ENCODE assay signal across 1 cellular context in the genomic region with DNA sequence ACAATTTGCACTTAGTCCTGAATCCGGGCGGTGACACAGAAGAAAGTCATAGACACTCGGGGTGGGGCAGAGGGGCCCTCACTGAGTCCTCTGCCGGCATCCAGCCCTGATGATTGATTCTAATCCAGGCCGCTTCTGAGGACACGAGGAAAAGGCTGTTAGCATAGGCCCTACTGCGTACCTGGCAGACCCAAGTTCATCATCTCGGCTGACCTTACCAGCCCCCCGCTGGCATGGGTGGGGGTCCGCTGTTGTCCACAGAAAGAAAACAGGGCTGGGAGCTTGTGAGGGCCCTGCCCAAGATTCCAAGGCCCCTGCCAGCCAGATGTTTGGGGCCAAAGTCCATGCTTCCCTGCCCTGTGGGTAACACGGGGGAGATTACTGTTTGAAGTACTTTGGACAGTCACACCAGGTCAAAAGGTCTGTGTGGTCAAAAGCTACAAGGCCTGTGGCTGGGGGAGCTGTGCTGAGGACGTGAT.
TF ChIP-seq lines count a peak whose summit lies in the region.

No MANE protein-coding gene starts in this region.

TF ChIP-seq in HepG2, 621 proteins besides CTCF, POLR2A, EP300 and RAD21 (continued from another document and continues in another):
- TF ChIP-seq, protein P1, sequence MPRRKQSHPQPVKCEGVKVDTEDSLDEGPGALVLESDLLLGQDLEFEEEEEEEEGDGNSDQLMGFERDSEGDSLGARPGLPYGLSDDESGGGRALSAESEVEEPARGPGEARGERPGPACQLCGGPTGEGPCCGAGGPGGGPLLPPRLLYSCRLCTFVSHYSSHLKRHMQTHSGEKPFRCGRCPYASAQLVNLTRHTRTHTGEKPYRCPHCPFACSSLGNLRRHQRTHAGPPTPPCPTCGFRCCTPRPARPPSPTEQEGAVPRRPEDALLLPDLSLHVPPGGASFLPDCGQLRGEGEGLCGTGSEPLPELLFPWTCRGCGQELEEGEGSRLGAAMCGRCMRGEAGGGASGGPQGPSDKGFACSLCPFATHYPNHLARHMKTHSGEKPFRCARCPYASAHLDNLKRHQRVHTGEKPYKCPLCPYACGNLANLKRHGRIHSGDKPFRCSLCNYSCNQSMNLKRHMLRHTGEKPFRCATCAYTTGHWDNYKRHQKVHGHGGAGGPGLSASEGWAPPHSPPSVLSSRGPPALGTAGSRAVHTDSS (CRISPR knock-in tag; conservative IDR thresholded peaks at IDR 0.05) = no peak
- TF ChIP-seq ELF4 (CRISPR knock-in tag; IDR thresholded peaks at IDR 0.05; ENCODE audit: borderline replicate concordance) = no peak
- TF ChIP-seq SP1 (IDR thresholded peaks at IDR 0.05) = no peak
- no peak; the same call in 1 of the 2 replicates for TF ChIP-seq SP1 (CRISPR knock-in tag; IDR thresholded peaks at IDR 0.05)
- TF ChIP-seq ZMYM2 (CRISPR knock-in tag; IDR thresholded peaks at IDR 0.05) = 0 out of 2 replicates have a peak, but pooled peaks have one; percentile 29
- TF ChIP-seq, protein P2, sequence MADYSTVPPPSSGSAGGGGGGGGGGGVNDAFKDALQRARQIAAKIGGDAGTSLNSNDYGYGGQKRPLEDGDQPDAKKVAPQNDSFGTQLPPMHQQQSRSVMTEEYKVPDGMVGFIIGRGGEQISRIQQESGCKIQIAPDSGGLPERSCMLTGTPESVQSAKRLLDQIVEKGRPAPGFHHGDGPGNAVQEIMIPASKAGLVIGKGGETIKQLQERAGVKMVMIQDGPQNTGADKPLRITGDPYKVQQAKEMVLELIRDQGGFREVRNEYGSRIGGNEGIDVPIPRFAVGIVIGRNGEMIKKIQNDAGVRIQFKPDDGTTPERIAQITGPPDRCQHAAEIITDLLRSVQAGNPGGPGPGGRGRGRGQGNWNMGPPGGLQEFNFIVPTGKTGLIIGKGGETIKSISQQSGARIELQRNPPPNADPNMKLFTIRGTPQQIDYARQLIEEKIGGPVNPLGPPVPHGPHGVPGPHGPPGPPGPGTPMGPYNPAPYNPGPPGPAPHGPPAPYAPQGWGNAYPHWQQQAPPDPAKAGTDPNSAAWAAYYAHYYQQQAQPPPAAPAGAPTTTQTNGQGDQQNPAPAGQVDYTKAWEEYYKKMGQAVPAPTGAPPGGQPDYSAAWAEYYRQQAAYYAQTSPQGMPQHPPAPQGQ (CRISPR knock-in tag; IDR thresholded peaks at IDR 0.05; ENCODE audit: borderline replicate concordance) = no peak
- TF ChIP-seq NFRKB (IDR thresholded peaks at IDR 0.05) = no peak
- no peak for TF ChIP-seq ADNP (CRISPR knock-in tag; IDR thresholded peaks at IDR 0.05)
- TF ChIP-seq, protein P3, sequence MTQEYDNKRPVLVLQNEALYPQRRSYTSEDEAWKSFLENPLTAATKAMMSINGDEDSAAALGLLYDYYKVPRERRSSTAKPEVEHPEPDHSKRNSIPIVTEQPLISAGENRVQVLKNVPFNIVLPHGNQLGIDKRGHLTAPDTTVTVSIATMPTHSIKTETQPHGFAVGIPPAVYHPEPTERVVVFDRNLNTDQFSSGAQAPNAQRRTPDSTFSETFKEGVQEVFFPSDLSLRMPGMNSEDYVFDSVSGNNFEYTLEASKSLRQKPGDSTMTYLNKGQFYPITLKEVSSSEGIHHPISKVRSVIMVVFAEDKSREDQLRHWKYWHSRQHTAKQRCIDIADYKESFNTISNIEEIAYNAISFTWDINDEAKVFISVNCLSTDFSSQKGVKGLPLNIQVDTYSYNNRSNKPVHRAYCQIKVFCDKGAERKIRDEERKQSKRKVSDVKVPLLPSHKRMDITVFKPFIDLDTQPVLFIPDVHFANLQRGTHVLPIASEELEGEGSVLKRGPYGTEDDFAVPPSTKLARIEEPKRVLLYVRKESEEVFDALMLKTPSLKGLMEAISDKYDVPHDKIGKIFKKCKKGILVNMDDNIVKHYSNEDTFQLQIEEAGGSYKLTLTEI (CRISPR knock-in tag; conservative IDR thresholded peaks at IDR 0.05) = no peak
- TF ChIP-seq, protein P4, sequence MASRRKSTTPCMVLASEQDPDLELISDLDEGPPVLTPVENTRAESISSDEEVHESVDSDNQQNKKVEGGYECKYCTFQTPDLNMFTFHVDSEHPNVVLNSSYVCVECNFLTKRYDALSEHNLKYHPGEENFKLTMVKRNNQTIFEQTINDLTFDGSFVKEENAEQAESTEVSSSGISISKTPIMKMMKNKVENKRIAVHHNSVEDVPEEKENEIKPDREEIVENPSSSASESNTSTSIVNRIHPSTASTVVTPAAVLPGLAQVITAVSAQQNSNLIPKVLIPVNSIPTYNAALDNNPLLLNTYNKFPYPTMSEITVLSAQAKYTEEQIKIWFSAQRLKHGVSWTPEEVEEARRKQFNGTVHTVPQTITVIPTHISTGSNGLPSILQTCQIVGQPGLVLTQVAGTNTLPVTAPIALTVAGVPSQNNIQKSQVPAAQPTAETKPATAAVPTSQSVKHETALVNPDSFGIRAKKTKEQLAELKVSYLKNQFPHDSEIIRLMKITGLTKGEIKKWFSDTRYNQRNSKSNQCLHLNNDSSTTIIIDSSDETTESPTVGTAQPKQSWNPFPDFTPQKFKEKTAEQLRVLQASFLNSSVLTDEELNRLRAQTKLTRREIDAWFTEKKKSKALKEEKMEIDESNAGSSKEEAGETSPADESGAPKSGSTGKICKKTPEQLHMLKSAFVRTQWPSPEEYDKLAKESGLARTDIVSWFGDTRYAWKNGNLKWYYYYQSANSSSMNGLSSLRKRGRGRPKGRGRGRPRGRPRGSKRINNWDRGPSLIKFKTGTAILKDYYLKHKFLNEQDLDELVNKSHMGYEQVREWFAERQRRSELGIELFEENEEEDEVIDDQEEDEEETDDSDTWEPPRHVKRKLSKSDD (CRISPR knock-in tag; IDR thresholded peaks at IDR 0.05; ENCODE audit: low read depth) = no peak
- peak; percentile 70 for TF ChIP-seq ZSCAN25 (CRISPR knock-in tag; IDR thresholded peaks at IDR 0.05)
- TF ChIP-seq CHCHD3 (CRISPR knock-in tag; IDR thresholded peaks at IDR 0.05) = no peak
- no peak for TF ChIP-seq NR2F2 (IDR thresholded peaks at IDR 0.05; ENCODE audit: borderline replicate concordance, low read depth)
- no peak for TF ChIP-seq NRL (CRISPR knock-in tag; IDR thresholded peaks at IDR 0.05; ENCODE audit: borderline replicate concordance)
- no peak for TF ChIP-seq RFX5 (IDR thresholded peaks at IDR 0.05; ENCODE audit: low read depth, low read length)
- TF ChIP-seq ATM (IDR thresholded peaks at IDR 0.05; ENCODE audit: borderline replicate concordance) = no peak
- TF ChIP-seq GTF2F1 (IDR thresholded peaks at IDR 0.05; ENCODE audit: low read length) = no peak
- peak; percentile 46; the same call in 1 of the 2 replicates for TF ChIP-seq ZBTB21 (CRISPR knock-in tag; IDR thresholded peaks at IDR 0.05)
- TF ChIP-seq ZNF251 (CRISPR knock-in tag; IDR thresholded peaks at IDR 0.05) = no peak
- TF ChIP-seq, protein P5, sequence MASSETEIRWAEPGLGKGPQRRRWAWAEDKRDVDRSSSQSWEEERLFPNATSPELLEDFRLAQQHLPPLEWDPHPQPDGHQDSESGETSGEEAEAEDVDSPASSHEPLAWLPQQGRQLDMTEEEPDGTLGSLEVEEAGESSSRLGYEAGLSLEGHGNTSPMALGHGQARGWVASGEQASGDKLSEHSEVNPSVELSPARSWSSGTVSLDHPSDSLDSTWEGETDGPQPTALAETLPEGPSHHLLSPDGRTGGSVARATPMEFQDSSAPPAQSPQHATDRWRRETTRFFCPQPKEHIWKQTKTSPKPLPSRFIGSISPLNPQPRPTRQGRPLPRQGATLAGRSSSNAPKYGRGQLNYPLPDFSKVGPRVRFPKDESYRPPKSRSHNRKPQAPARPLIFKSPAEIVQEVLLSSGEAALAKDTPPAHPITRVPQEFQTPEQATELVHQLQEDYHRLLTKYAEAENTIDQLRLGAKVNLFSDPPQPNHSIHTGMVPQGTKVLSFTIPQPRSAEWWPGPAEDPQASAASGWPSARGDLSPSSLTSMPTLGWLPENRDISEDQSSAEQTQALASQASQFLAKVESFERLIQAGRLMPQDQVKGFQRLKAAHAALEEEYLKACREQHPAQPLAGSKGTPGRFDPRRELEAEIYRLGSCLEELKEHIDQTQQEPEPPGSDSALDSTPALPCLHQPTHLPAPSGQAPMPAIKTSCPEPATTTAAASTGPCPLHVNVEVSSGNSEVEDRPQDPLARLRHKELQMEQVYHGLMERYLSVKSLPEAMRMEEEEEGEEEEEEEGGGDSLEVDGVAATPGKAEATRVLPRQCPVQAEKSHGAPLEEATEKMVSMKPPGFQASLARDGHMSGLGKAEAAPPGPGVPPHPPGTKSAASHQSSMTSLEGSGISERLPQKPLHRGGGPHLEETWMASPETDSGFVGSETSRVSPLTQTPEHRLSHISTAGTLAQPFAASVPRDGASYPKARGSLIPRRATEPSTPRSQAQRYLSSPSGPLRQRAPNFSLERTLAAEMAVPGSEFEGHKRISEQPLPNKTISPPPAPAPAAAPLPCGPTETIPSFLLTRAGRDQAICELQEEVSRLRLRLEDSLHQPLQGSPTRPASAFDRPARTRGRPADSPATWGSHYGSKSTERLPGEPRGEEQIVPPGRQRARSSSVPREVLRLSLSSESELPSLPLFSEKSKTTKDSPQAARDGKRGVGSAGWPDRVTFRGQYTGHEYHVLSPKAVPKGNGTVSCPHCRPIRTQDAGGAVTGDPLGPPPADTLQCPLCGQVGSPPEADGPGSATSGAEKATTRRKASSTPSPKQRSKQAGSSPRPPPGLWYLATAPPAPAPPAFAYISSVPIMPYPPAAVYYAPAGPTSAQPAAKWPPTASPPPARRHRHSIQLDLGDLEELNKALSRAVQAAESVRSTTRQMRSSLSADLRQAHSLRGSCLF (CRISPR knock-in tag; IDR thresholded peaks at IDR 0.05; ENCODE audit: borderline replicate concordance) = no peak
- TF ChIP-seq, protein P6, sequence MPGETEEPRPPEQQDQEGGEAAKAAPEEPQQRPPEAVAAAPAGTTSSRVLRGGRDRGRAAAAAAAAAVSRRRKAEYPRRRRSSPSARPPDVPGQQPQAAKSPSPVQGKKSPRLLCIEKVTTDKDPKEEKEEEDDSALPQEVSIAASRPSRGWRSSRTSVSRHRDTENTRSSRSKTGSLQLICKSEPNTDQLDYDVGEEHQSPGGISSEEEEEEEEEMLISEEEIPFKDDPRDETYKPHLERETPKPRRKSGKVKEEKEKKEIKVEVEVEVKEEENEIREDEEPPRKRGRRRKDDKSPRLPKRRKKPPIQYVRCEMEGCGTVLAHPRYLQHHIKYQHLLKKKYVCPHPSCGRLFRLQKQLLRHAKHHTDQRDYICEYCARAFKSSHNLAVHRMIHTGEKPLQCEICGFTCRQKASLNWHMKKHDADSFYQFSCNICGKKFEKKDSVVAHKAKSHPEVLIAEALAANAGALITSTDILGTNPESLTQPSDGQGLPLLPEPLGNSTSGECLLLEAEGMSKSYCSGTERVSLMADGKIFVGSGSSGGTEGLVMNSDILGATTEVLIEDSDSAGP (CRISPR knock-in tag; IDR thresholded peaks at IDR 0.05; ENCODE audit: borderline replicate concordance) = peak; percentile 61; the same call in 1 of the 2 replicates
- no peak for TF ChIP-seq HOXA9 (CRISPR knock-in tag; IDR thresholded peaks at IDR 0.05; ENCODE audit: borderline replicate concordance)
- TF ChIP-seq CHD2 (IDR thresholded peaks at IDR 0.05; ENCODE audit: low read depth, low read length) = peak; percentile 61; the same call in 1 of the 2 replicates
- TF ChIP-seq, protein P7, sequence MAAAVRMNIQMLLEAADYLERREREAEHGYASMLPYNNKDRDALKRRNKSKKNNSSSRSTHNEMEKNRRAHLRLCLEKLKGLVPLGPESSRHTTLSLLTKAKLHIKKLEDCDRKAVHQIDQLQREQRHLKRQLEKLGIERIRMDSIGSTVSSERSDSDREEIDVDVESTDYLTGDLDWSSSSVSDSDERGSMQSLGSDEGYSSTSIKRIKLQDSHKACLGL (CRISPR knock-in tag; IDR thresholded peaks at IDR 0.05) = no peak
- no peak for TF ChIP-seq ZNF12 (CRISPR knock-in tag; IDR thresholded peaks at IDR 0.05)
- peak; percentile 72 for TF ChIP-seq HHEX (CRISPR knock-in tag; IDR thresholded peaks at IDR 0.05)
- no peak for TF ChIP-seq ETV6 (CRISPR knock-in tag; conservative IDR thresholded peaks at IDR 0.05)
- no peak for TF ChIP-seq ZNF225 (CRISPR knock-in tag; IDR thresholded peaks at IDR 0.05)
- TF ChIP-seq, protein P8, sequence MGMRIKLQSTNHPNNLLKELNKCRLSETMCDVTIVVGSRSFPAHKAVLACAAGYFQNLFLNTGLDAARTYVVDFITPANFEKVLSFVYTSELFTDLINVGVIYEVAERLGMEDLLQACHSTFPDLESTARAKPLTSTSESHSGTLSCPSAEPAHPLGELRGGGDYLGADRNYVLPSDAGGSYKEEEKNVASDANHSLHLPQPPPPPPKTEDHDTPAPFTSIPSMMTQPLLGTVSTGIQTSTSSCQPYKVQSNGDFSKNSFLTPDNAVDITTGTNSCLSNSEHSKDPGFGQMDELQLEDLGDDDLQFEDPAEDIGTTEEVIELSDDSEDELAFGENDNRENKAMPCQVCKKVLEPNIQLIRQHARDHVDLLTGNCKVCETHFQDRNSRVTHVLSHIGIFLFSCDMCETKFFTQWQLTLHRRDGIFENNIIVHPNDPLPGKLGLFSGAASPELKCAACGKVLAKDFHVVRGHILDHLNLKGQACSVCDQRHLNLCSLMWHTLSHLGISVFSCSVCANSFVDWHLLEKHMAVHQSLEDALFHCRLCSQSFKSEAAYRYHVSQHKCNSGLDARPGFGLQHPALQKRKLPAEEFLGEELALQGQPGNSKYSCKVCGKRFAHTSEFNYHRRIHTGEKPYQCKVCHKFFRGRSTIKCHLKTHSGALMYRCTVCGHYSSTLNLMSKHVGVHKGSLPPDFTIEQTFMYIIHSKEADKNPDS (CRISPR knock-in tag; IDR thresholded peaks at IDR 0.05) = peak; percentile 92
- no peak for TF ChIP-seq ZNF83 (CRISPR knock-in tag; IDR thresholded peaks at IDR 0.05; ENCODE audit: borderline replicate concordance)
